ENCODE assay signal across 21 cellular contexts in genomic region chr2:224114428-224114827, GRCh38.
A peak's percentile ranks its signal among the peaks of the same experiment; 100 is the strongest.
DNase-seq lines count a peak whose midpoint lies in the region; ATAC-seq and TF ChIP-seq lines count a peak whose summit lies in the region.
"Had no signal": no experiment of that assay in that cellular context is flagged by ENCODE, and none has a peak within 500 bp of the region (broad histone marks: within the 10 kb centered on the region; RNA-seq: fewer than 3 reads in every experiment).

No MANE protein-coding gene starts in this region.

- no peaks in the 10 kb centered on the region for H3K36me3 ChIP-seq in DND-41 (ENCODE audit: insufficient read depth, low read length)
- no peaks in the 10 kb centered on the region for H3K36me3 ChIP-seq in GM23338 (ENCODE audit: insufficient read depth)
- H3K36me3 ChIP-seq: BE2C, BLaER1 had no signal

- H3K4me2 ChIP-seq in DND-41 (ENCODE audit: insufficient read depth, low read length): no peak overlapping the region
- 0 out of 2 replicates have a peak overlapping the region, but pooled peaks have one; percentile 16 for H3K4me2 ChIP-seq in GM23338
- H3K4me2 ChIP-seq: BLaER1 had no signal

- H3K27ac ChIP-seq in DND-41 (ENCODE audit: low read length) (no peak overlapping the region), GM23338 (ENCODE audit: low read depth) (no peak overlapping the region)
- H3K27ac ChIP-seq: BLaER1 had no signal

- H3K79me2 ChIP-seq in DND-41 (ENCODE audit: insufficient read depth, low read length) (no peaks in the 10 kb centered on the region), GM23338 (replicated peaks; ENCODE audit: insufficient read depth) (no peaks in the 10 kb centered on the region)

- DNase-seq in DND-41: peak; percentile 7
- no peak for DNase-seq in GM23338 (ENCODE audit: low spot score)
- DNase-seq in RPMI7951 (ENCODE audit: low read depth): peak; percentile 83
- DNase-seq in HuH-7 (ENCODE audit: low spot score): no peak
- DNase-seq in cortex of kidney (lab: John Stamatoyannopoulos, UW): no peak
- DNase-seq: 8988T; ACHN; BE2C; C1 segment of cervical spinal cord; CD4-positive, alpha-beta memory T cell; CD4-positive, CD25-positive, alpha-beta regulatory T cell; CD8-positive, alpha-beta memory T cell; COR-L47; DMS 273 treated with DMSO at 0.1 percent for 48 hours; DMS153; DMS53; DMS79; GF-D8 had no signal

- H2AFZ ChIP-seq in DND-41 (ENCODE audit: low read depth, low read length) (no peak overlapping the region), GM23338 (no peak overlapping the region)

- H3K4me3 ChIP-seq in DND-41 (ENCODE audit: low read depth in 1 of 2, low read length in 2 of 2) (no peak overlapping the region), GM23338 (no peak overlapping the region)
- H3K4me3 ChIP-seq: BLaER1 had no signal

- H3K27ac Mint-ChIP-seq in GM23338: no peak overlapping the region
- no peak overlapping the region for H3K27ac Mint-ChIP-seq in stimulated activated memory B cell treated with anti-CD40 and anti-IgM and Interleukin-4, amounts not matched to agents 10 μg/mL and 1 μg/mL and 100 μg/mL, for 72 hours
- H3K27ac Mint-ChIP-seq: CD14-positive monocyte; CD4-positive, alpha-beta memory T cell; CD4-positive, CD25-positive, alpha-beta regulatory T cell; CD8-positive, alpha-beta memory T cell had no signal

- peaks cover 27% of the 10 kb centered on the region for H3K9me3 Mint-ChIP-seq in GM23338
- H3K9me3 Mint-ChIP-seq in stimulated activated memory B cell treated with anti-CD40 and anti-IgM and Interleukin-4, amounts not matched to agents 10 μg/mL and 1 μg/mL and 100 μg/mL, for 72 hours: peaks cover 20% of the 10 kb centered on the region

- peaks cover 8% of the 10 kb centered on the region; the same call in 2 of the 3 replicates for H3K4me1 Mint-ChIP-seq in GM23338
- no peaks in the 10 kb centered on the region for H3K4me1 Mint-ChIP-seq in stimulated activated memory B cell treated with anti-CD40 and anti-IgM and Interleukin-4, amounts not matched to agents 10 μg/mL and 1 μg/mL and 100 μg/mL, for 72 hours
- H3K4me1 Mint-ChIP-seq: CD14-positive monocyte; CD4-positive, alpha-beta memory T cell; CD4-positive, CD25-positive, alpha-beta regulatory T cell; CD8-positive, alpha-beta memory T cell had no signal

- H3K9ac ChIP-seq in DND-41 (ENCODE audit: low read depth, low read length): no peak overlapping the region
- H3K9ac ChIP-seq: BLaER1 had no signal

- H3K4me3 Mint-ChIP-seq in GM23338: no peak overlapping the region
- H3K4me3 Mint-ChIP-seq in stimulated activated memory B cell treated with anti-CD40 and anti-IgM and Interleukin-4, amounts not matched to agents 10 μg/mL and 1 μg/mL and 100 μg/mL, for 72 hours: no peak overlapping the region
- H3K4me3 Mint-ChIP-seq: CD4-positive, alpha-beta memory T cell; CD4-positive, CD25-positive, alpha-beta regulatory T cell; CD8-positive, alpha-beta memory T cell had no signal

- H3K9me3 ChIP-seq in DND-41 (ENCODE audit: insufficient read depth, low read length, severe bottlenecking): no peaks in the 10 kb centered on the region
- H3K9me3 ChIP-seq: BE2C had no signal

- TF ChIP-seq CTCF in DND-41 (IDR thresholded peaks at IDR 0.05; ENCODE audit: borderline replicate concordance, extremely low read depth, low read length, poor library complexity, severe bottlenecking) (no peak), GM23338 (conservative IDR thresholded peaks at IDR 0.05; ENCODE audit: low read depth in 2 of 2) (no peak)

- no peaks in the 10 kb centered on the region for H3K4me1 ChIP-seq in DND-41 (ENCODE audit: insufficient read depth, low read length)
- H3K4me1 ChIP-seq in GM23338 (ENCODE audit: insufficient read depth): peaks cover 9% of the 10 kb centered on the region
- H3K4me1 ChIP-seq: BE2C, BLaER1 had no signal

- H3K36me3 Mint-ChIP-seq in GM23338 (ENCODE audit: low read depth): peaks cover 16% of the 10 kb centered on the region; the same call in 2 of the 3 replicates
- no peaks in the 10 kb centered on the region for H3K36me3 Mint-ChIP-seq in stimulated activated memory B cell treated with anti-CD40 and anti-IgM and Interleukin-4, amounts not matched to agents 10 μg/mL and 1 μg/mL and 100 μg/mL, for 72 hours
- H3K36me3 Mint-ChIP-seq: CD14-positive monocyte; CD4-positive, CD25-positive, alpha-beta regulatory T cell had no signal

- H3K27me3 ChIP-seq in DND-41 (ENCODE audit: insufficient read depth, low read length, poor library complexity) (no peaks in the 10 kb centered on the region), GM23338 (ENCODE audit: insufficient read depth) (no peaks in the 10 kb centered on the region)
- H3K27me3 ChIP-seq: BE2C, BLaER1 had no signal

- ATAC-seq in DND-41 (ENCODE audit: insufficient read depth, low read depth) (no peak; the same call in 2 of the 3 replicates), GM23338 (no peak)
- ATAC-seq in stimulated activated memory B cell treated with anti-CD40 and anti-IgM and Interleukin-4, amounts not matched to agents 10 μg/mL and 1 μg/mL and 100 μg/mL, for 72 hours: no peak

- H4K20me1 ChIP-seq in DND-41 (ENCODE audit: insufficient read depth, low read length) (no peaks in the 10 kb centered on the region), GM23338 (replicated peaks; ENCODE audit: insufficient read depth) (no peaks in the 10 kb centered on the region)
- H4K20me1 ChIP-seq: BLaER1 had no signal

- H3K9me2 ChIP-seq in GM23338 (ENCODE audit: insufficient read depth): peaks cover 29% of the 10 kb centered on the region

- peaks cover 8% of the 10 kb centered on the region for H3K27me3 Mint-ChIP-seq in GM23338 (ENCODE audit: insufficient read depth, low read depth, poor library complexity)
- peaks cover 56% of the 10 kb centered on the region for H3K27me3 Mint-ChIP-seq in stimulated activated memory B cell treated with anti-CD40 and anti-IgM and Interleukin-4, amounts not matched to agents 10 μg/mL and 1 μg/mL and 100 μg/mL, for 72 hours

- no peaks in the 10 kb centered on the region for H3F3A ChIP-seq in GM23338 (replicated peaks; ENCODE audit: low read depth)

TF ChIP-seq in GM23338, 12 proteins besides CTCF, POLR2A, EP300 and RAD21 (continues in another document):
- no peak for TF ChIP-seq JUNB (IDR thresholded peaks at IDR 0.05; ENCODE audit: unreplicated experiment)
- TF ChIP-seq EZH2 (IDR thresholded peaks at IDR 0.05; ENCODE audit: low read depth, unreplicated experiment): no peak
- no peak for TF ChIP-seq EZH2phosphoT487 (IDR thresholded peaks at IDR 0.05; ENCODE audit: unreplicated experiment)
- no peak for TF ChIP-seq POLR2AphosphoS5 (IDR thresholded peaks at IDR 0.05; ENCODE audit: low read depth)
- TF ChIP-seq ZNF331 (CRISPR knock-in tag; IDR thresholded peaks at IDR 0.05; ENCODE audit: low read depth): no peak
- no peak for TF ChIP-seq ZNF114 (CRISPR knock-in tag; IDR thresholded peaks at IDR 0.05)
- TF ChIP-seq, protein P1, sequence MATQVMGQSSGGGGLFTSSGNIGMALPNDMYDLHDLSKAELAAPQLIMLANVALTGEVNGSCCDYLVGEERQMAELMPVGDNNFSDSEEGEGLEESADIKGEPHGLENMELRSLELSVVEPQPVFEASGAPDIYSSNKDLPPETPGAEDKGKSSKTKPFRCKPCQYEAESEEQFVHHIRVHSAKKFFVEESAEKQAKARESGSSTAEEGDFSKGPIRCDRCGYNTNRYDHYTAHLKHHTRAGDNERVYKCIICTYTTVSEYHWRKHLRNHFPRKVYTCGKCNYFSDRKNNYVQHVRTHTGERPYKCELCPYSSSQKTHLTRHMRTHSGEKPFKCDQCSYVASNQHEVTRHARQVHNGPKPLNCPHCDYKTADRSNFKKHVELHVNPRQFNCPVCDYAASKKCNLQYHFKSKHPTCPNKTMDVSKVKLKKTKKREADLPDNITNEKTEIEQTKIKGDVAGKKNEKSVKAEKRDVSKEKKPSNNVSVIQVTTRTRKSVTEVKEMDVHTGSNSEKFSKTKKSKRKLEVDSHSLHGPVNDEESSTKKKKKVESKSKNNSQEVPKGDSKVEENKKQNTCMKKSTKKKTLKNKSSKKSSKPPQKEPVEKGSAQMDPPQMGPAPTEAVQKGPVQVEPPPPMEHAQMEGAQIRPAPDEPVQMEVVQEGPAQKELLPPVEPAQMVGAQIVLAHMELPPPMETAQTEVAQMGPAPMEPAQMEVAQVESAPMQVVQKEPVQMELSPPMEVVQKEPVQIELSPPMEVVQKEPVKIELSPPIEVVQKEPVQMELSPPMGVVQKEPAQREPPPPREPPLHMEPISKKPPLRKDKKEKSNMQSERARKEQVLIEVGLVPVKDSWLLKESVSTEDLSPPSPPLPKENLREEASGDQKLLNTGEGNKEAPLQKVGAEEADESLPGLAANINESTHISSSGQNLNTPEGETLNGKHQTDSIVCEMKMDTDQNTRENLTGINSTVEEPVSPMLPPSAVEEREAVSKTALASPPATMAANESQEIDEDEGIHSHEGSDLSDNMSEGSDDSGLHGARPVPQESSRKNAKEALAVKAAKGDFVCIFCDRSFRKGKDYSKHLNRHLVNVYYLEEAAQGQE (IDR thresholded peaks at IDR 0.05; ENCODE audit: unreplicated experiment): no peak
- no peak for TF ChIP-seq NANOG (IDR thresholded peaks at IDR 0.05; ENCODE audit: borderline replicate concordance)
- TF ChIP-seq CREB1 (CRISPR knock-in tag; IDR thresholded peaks at IDR 0.05; ENCODE audit: low read depth): no peak
- TF ChIP-seq STAT1 (IDR thresholded peaks at IDR 0.05; ENCODE audit: unreplicated experiment): no peak

Comparison
In these comparisons a context has a peak if more than half of its experiments do, and no peak if none do; other contexts are left out.
1. DNase-seq: peak in DND-41 (single experiment) and RPMI7951 (single experiment); none in GM23338 (single experiment), HuH-7 (single experiment) and cortex of kidney (single experiment).